In genomic region chr12:75170786-75171185, GRCh38 we compare ENCODE assay signal across 1 cellular context.
TF ChIP-seq lines count a peak whose summit lies in the region.

No MANE protein-coding gene starts in this region.

TF ChIP-seq in GM12878, 131 proteins besides CTCF, POLR2A, EP300 and RAD21 (continued from another document):
- TF ChIP-seq, protein P1, sequence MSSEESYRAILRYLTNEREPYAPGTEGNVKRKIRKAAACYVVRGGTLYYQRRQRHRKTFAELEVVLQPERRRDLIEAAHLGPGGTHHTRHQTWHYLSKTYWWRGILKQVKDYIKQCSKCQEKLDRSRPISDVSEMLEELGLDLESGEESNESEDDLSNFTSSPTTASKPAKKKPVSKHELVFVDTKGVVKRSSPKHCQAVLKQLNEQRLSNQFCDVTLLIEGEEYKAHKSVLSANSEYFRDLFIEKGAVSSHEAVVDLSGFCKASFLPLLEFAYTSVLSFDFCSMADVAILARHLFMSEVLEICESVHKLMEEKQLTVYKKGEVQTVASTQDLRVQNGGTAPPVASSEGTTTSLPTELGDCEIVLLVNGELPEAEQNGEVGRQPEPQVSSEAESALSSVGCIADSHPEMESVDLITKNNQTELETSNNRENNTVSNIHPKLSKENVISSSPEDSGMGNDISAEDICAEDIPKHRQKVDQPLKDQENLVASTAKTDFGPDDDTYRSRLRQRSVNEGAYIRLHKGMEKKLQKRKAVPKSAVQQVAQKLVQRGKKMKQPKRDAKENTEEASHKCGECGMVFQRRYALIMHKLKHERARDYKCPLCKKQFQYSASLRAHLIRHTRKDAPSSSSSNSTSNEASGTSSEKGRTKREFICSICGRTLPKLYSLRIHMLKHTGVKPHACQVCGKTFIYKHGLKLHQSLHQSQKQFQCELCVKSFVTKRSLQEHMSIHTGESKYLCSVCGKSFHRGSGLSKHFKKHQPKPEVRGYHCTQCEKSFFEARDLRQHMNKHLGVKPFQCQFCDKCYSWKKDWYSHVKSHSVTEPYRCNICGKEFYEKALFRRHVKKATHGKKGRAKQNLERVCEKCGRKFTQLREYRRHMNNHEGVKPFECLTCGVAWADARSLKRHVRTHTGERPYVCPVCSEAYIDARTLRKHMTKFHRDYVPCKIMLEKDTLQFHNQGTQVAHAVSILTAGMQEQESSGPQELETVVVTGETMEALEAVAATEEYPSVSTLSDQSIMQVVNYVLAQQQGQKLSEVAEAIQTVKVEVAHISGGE (CRISPR knock-in tag; IDR thresholded peaks at IDR 0.05) = no peak
- no peak for TF ChIP-seq SIN3A (IDR thresholded peaks at IDR 0.05; ENCODE audit: low read depth, low read length)
- TF ChIP-seq, protein P2, sequence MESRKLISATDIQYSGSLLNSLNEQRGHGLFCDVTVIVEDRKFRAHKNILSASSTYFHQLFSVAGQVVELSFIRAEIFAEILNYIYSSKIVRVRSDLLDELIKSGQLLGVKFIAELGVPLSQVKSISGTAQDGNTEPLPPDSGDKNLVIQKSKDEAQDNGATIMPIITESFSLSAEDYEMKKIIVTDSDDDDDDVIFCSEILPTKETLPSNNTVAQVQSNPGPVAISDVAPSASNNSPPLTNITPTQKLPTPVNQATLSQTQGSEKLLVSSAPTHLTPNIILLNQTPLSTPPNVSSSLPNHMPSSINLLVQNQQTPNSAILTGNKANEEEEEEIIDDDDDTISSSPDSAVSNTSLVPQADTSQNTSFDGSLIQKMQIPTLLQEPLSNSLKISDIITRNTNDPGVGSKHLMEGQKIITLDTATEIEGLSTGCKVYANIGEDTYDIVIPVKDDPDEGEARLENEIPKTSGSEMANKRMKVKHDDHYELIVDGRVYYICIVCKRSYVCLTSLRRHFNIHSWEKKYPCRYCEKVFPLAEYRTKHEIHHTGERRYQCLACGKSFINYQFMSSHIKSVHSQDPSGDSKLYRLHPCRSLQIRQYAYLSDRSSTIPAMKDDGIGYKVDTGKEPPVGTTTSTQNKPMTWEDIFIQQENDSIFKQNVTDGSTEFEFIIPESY (IDR thresholded peaks at IDR 0.05) = no peak
- no peak for TF ChIP-seq FOXK2 (IDR thresholded peaks at IDR 0.05)
- no peak for TF ChIP-seq FOS (IDR thresholded peaks at IDR 0.05; ENCODE audit: borderline replicate concordance, extremely low read depth, insufficient read length)
- TF ChIP-seq HSF1 (IDR thresholded peaks at IDR 0.05; ENCODE audit: low read depth, low read length) = no peak
